Comparison of ENCODE assay signal across 11 cellular contexts in genomic region chr3:149579838-149580542, GRCh38.
DNase-seq lines count a peak whose midpoint lies in the region; ATAC-seq and TF ChIP-seq lines count a peak whose summit lies in the region.
"Had no signal": no experiment of that assay in that cellular context is flagged by ENCODE, and none has a peak within 500 bp of the region (broad histone marks: within the 10 kb centered on the region; RNA-seq: fewer than 3 reads in every experiment).

No MANE protein-coding gene starts in this region.

- no peaks in the 10 kb centered on the region for H3K9me3 Mint-ChIP-seq in activated T-cell treated with anti-CD3 and anti-CD28 coated beads, Interleukin-2, amount 50 U/mL, for 4 hours
- no peaks in the 10 kb centered on the region for H3K9me3 Mint-ChIP-seq in activated T-cell treated with anti-CD3 and anti-CD28 coated beads, Interleukin-2, amount 50 U/mL, for 24 hours
- H3K9me3 Mint-ChIP-seq in stimulated activated naive CD8-positive, alpha-beta T cell treated with anti-CD3 and anti-CD28 coated beads, Interleukin-15, amount 100 ng/mL, for 72 hours = no peaks in the 10 kb centered on the region

- H3K9me3 ChIP-seq in upper lobe of left lung (no peaks in the 10 kb centered on the region), heart right ventricle (no peaks in the 10 kb centered on the region)

- intact Hi-C loops in heart right ventricle (cut with DNase I) = loop anchor here in 9 of 10 donors (5.0 to 10.0 kb wide), 2 partner anchors 75 to 77 kb away; partner anchors contain the start of gene WWTR1 (in 9 of the 9)

- H3K4me3 Mint-ChIP-seq in activated T-cell treated with anti-CD3 and anti-CD28 coated beads, Interleukin-2, amount 50 U/mL, for 4 hours = no peak overlapping the region
- H3K4me3 Mint-ChIP-seq in activated T-cell treated with anti-CD3 and anti-CD28 coated beads, Interleukin-2, amount 50 U/mL, for 24 hours = no peak overlapping the region
- H3K4me3 Mint-ChIP-seq in stimulated activated naive CD8-positive, alpha-beta T cell treated with anti-CD3 and anti-CD28 coated beads, Interleukin-15, amount 100 ng/mL, for 72 hours = no peak overlapping the region
- H3K4me3 Mint-ChIP-seq: B cell had no signal

- H3K4me1 ChIP-seq in upper lobe of left lung (peaks cover 55 to 74% (median 61%) of the 10 kb centered on the region in 4 donors), heart right ventricle (peaks cover 17 to 98% (median 86%) of the 10 kb centered on the region in 9 donors)

- TF ChIP-seq EP300 in upper lobe of left lung (IDR thresholded peaks at IDR 0.05) = no peak

- H3K4me3 ChIP-seq in upper lobe of left lung = no peak overlapping the region
- H3K4me3 ChIP-seq in heart right ventricle = no peak overlapping the region
- H3K4me3 ChIP-seq: cardiac muscle cell had no signal

- peaks cover 2% of the 10 kb centered on the region for H3K27me3 Mint-ChIP-seq in activated T-cell treated with anti-CD3 and anti-CD28 coated beads, Interleukin-2, amount 50 U/mL, for 4 hours (ENCODE audit: low read depth)
- peaks cover 18% of the 10 kb centered on the region for H3K27me3 Mint-ChIP-seq in activated T-cell treated with anti-CD3 and anti-CD28 coated beads, Interleukin-2, amount 50 U/mL, for 24 hours
- H3K27me3 Mint-ChIP-seq in stimulated activated naive CD8-positive, alpha-beta T cell treated with anti-CD3 and anti-CD28 coated beads, Interleukin-15, amount 100 ng/mL, for 72 hours = peaks cover 27% of the 10 kb centered on the region

- peak; percentile 81 to 85 for ATAC-seq in activated T-cell treated with anti-CD3 and anti-CD28 coated beads, Interleukin-2, amount 50 U/mL, for 4 hours
- ATAC-seq in HG03565 (IDR thresholded peaks at IDR 0.05; ENCODE audit: unreplicated experiment) (peak; percentile 49), upper lobe of left lung (ENCODE audit: low FRiP score in 2 of 2) (no peak), heart right ventricle (no peak)
- peak; percentile 90 for ATAC-seq in stimulated activated naive CD8-positive, alpha-beta T cell treated with anti-CD3 and anti-CD28 coated beads, Interleukin-15, amount 100 ng/mL, for 72 hours

- WGBS in upper lobe of left lung, 2 donors = 54 to 62% methylated on average over 4 of the region's 4 CpGs
- 62 to 69% methylated on average over 4 of the region's 4 CpGs for WGBS in heart right ventricle, 2 donors

- no peaks in the 10 kb centered on the region for H3K36me3 ChIP-seq in upper lobe of left lung
- H3K36me3 ChIP-seq in heart right ventricle = no peaks in the 10 kb centered on the region
- H3K36me3 ChIP-seq: cardiac muscle cell had no signal

- peaks cover 25% of the 10 kb centered on the region for H3K4me1 Mint-ChIP-seq in activated T-cell treated with anti-CD3 and anti-CD28 coated beads, Interleukin-2, amount 50 U/mL, for 4 hours (ENCODE audit: low read depth)
- peaks cover 38% of the 10 kb centered on the region for H3K4me1 Mint-ChIP-seq in activated T-cell treated with anti-CD3 and anti-CD28 coated beads, Interleukin-2, amount 50 U/mL, for 24 hours (ENCODE audit: low read depth)
- H3K4me1 Mint-ChIP-seq in stimulated activated naive CD8-positive, alpha-beta T cell treated with anti-CD3 and anti-CD28 coated beads, Interleukin-15, amount 100 ng/mL, for 72 hours = peaks cover 18% of the 10 kb centered on the region
- H3K4me1 Mint-ChIP-seq: B cell had no signal

- H3K27ac ChIP-seq in upper lobe of left lung (peak overlapping the region in 1 of 4 donors; percentile 40), heart right ventricle (peak overlapping the region in 4 of 10 donors; percentile 15 to 93 (median 47))
- H3K27ac ChIP-seq: cardiac muscle cell had no signal

- H3K27me3 ChIP-seq in upper lobe of left lung (no peaks in the 10 kb centered on the region), heart right ventricle (peaks cover 0 to 3% (median 0%) of the 10 kb centered on the region in 7 donors)
- H3K27me3 ChIP-seq: cardiac muscle cell had no signal

- no peak overlapping the region for H3K27ac Mint-ChIP-seq in activated T-cell treated with anti-CD3 and anti-CD28 coated beads, Interleukin-2, amount 50 U/mL, for 24 hours
- peak overlapping the region in 1 of 2 donors; percentile 25 for H3K27ac Mint-ChIP-seq in stimulated activated naive CD8-positive, alpha-beta T cell treated with anti-CD3 and anti-CD28 coated beads, Interleukin-15, amount 100 ng/mL, for 72 hours
- H3K27ac Mint-ChIP-seq: B cell had no signal

- no peak for TF ChIP-seq POLR2A in upper lobe of left lung (IDR thresholded peaks at IDR 0.05)

- H3K36me3 Mint-ChIP-seq in activated T-cell treated with anti-CD3 and anti-CD28 coated beads, Interleukin-2, amount 50 U/mL, for 4 hours (ENCODE audit: insufficient read depth) = no peaks in the 10 kb centered on the region
- no peaks in the 10 kb centered on the region for H3K36me3 Mint-ChIP-seq in activated T-cell treated with anti-CD3 and anti-CD28 coated beads, Interleukin-2, amount 50 U/mL, for 24 hours (ENCODE audit: low read depth)

- no peak for TF ChIP-seq CTCF in upper lobe of left lung (IDR thresholded peaks at IDR 0.05)
- TF ChIP-seq CTCF in heart right ventricle (IDR thresholded peaks at IDR 0.05) = no peak

- DNase-seq in activated T-cell treated with anti-CD3 and anti-CD28 coated beads, Interleukin-2, amount 50 U/mL, for 4 hours = no peak
- no peak for DNase-seq in activated T-cell treated with anti-CD3 and anti-CD28 coated beads, Interleukin-2, amount 50 U/mL, for 24 hours
- peak; percentile 71 for DNase-seq in cerebellum (ENCODE audit: low spot score)
- DNase-seq in stimulated activated naive CD8-positive, alpha-beta T cell treated with anti-CD3 and anti-CD28 coated beads, Interleukin-15, amount 100 ng/mL, for 72 hours = peak in 1 of 2 donors; percentile 17
- DNase-seq in upper lobe of left lung = no peak
- DNase-seq in heart right ventricle = no peak
- no peak for DNase-seq in NCI-H1105 (lab: John Stamatoyannopoulos, UW)
- DNase-seq: occipital lobe had no signal

Comparison
In these comparisons a context has a peak if more than half of its experiments do, and no peak if none do; other contexts are left out.
1. ATAC-seq: peak in activated T-cell treated with anti-CD3 and anti-CD28 coated beads, Interleukin-2, amount 50 U/mL, for 4 hours (2 of 2), HG03565 (single experiment) and stimulated activated naive CD8-positive, alpha-beta T cell treated with anti-CD3 and anti-CD28 coated beads, Interleukin-15, amount 100 ng/mL, for 72 hours (single experiment); none in upper lobe of left lung (0 of 2) and heart right ventricle (0 of 8).